Comparison of ENCODE assay signal across 15 cellular contexts in the genomic region with DNA sequence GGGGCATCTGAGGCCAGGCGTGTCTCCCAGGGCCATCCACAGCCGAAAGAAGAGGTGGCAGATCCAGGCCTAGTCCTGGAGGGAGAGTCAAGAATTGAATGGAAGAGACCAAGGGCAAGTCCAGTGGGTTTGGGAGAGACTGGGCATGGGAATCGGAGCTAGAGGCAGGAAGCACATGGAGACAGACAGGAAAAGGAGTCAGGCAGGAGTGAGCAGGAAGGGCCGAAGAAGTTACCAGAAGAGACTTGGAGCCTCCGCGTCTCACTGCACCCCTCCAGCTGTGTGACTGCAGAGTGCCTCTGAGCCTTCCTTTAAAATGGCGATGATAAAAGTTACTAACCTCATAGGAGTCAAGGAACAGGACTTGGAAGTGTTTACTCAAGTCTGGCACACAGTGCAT.
DNase-seq lines count a peak whose midpoint lies in the region; ATAC-seq and TF ChIP-seq lines count a peak whose summit lies in the region.
"Had no signal": no experiment of that assay in that cellular context is flagged by ENCODE, and none has a peak within 500 bp of the region (broad histone marks: within the 10 kb centered on the region; RNA-seq: fewer than 3 reads in every experiment).

No MANE protein-coding gene starts in this region.

- H3K27me3 Mint-ChIP-seq in mesothelial cell of epicardium (ENCODE audit: low read depth) = no peaks in the 10 kb centered on the region
- H3K27me3 Mint-ChIP-seq in activated T-cell treated with anti-CD3 and anti-CD28 coated beads, Interleukin-2, amount 50 U/mL, for 24 hours = no peaks in the 10 kb centered on the region

- H2AFZ ChIP-seq in PC-3 (ENCODE audit: low read length) = no peak overlapping the region

- H3K4me2 ChIP-seq in PC-3 (ENCODE audit: low read length) = peak overlapping the region; percentile 77; the same call in 1 of the 2 replicates

- no peak for ATAC-seq in PC-3
- ATAC-seq: naive thymus-derived CD8-positive, alpha-beta T cell had no signal

- H3K4me3 Mint-ChIP-seq in mesothelial cell of epicardium = no peak overlapping the region
- no peak overlapping the region for H3K4me3 Mint-ChIP-seq in activated T-cell treated with anti-CD3 and anti-CD28 coated beads, Interleukin-2, amount 50 U/mL, for 24 hours
- H3K4me3 Mint-ChIP-seq: activated CD4-positive, alpha-beta T cell treated with anti-CD3 and anti-CD28 coated beads, Interleukin-2, amount 10 ng/mL, durations not matched to agents 24 days and 14 days; naive thymus-derived CD8-positive, alpha-beta T cell had no signal

- no peaks in the 10 kb centered on the region for H3K79me2 ChIP-seq in PC-3 (ENCODE audit: low read length)

- peak overlapping the region; percentile 67 for H3K27ac ChIP-seq in PC-3 (ENCODE audit: low read length)
- H3K27ac ChIP-seq in colonic mucosa = peak overlapping the region; percentile 72
- peak overlapping the region; percentile 95 for H3K27ac ChIP-seq in subcutaneous abdominal adipose tissue (ENCODE audit: low read depth, low read length)

- no peaks in the 10 kb centered on the region for H3K9me3 ChIP-seq in PC-3 (ENCODE audit: low read length)
- H3K9me3 ChIP-seq in colonic mucosa = no peaks in the 10 kb centered on the region
- no peaks in the 10 kb centered on the region for H3K9me3 ChIP-seq in subcutaneous abdominal adipose tissue (ENCODE audit: control insufficient read depth in 5 of 5, low read length in 5 of 5)

- POLR2A ChIA-PET in PC-3 (lab: Charles Lee; ENCODE audit: unreplicated experiment) = no interaction called here

- H3K36me3 ChIP-seq in PC-3 (ENCODE audit: low read depth, low read length) = no peaks in the 10 kb centered on the region
- no peaks in the 10 kb centered on the region for H3K36me3 ChIP-seq in colonic mucosa
- H3K36me3 ChIP-seq in subcutaneous abdominal adipose tissue (ENCODE audit: control insufficient read depth in 5 of 5, insufficient read depth in 5 of 5, low read length in 5 of 5) = no peaks in the 10 kb centered on the region

- no peaks in the 10 kb centered on the region for H3F3A ChIP-seq in PC-3 (ENCODE audit: low read length, unreplicated experiment)

- BruUV-seq in PC-3 (replicated peaks; lab: Mats Ljungman, UMichigan) = no TSS peak

- CTCF ChIA-PET in PC-3 (lab: Charles Lee) = no interaction called here

- TF ChIP-seq CTCF in PC-3 (conservative IDR thresholded peaks at IDR 0.05; ENCODE audit: low read depth, low read length) (no peak), colonic mucosa (IDR thresholded peaks at IDR 0.05) (no peak), mesothelial cell of epicardium (IDR thresholded peaks at IDR 0.05; ENCODE audit: unreplicated experiment) (no peak)

- H3K27me3 ChIP-seq in PC-3 (ENCODE audit: low read length) (no peaks in the 10 kb centered on the region), colonic mucosa (no peaks in the 10 kb centered on the region), subcutaneous abdominal adipose tissue (ENCODE audit: control insufficient read depth in 5 of 5, insufficient read depth in 4 of 5, low read length in 5 of 5) (no peaks in the 10 kb centered on the region)

- H4K20me1 ChIP-seq in PC-3 (ENCODE audit: low read length) = no peaks in the 10 kb centered on the region

- H3K4me1 Mint-ChIP-seq in mesothelial cell of epicardium = peaks cover 18% of the 10 kb centered on the region
- H3K4me1 Mint-ChIP-seq in activated T-cell treated with anti-CD3 and anti-CD28 coated beads, Interleukin-2, amount 50 U/mL, for 24 hours (ENCODE audit: low read depth) = no peaks in the 10 kb centered on the region

- H3K9me2 ChIP-seq in PC-3 (replicated peaks; ENCODE audit: low read length) = no peaks in the 10 kb centered on the region

- H3K36me3 Mint-ChIP-seq in mesothelial cell of epicardium = no peaks in the 10 kb centered on the region
- H3K36me3 Mint-ChIP-seq in activated T-cell treated with anti-CD3 and anti-CD28 coated beads, Interleukin-2, amount 50 U/mL, for 24 hours (ENCODE audit: low read depth) = no peaks in the 10 kb centered on the region

- no peak overlapping the region for H3K4me3 ChIP-seq in PC-3 (ENCODE audit: low read length)
- no peak overlapping the region for H3K4me3 ChIP-seq in colonic mucosa
- H3K4me3 ChIP-seq in subcutaneous abdominal adipose tissue (ENCODE audit: low read depth in 1 of 5, low read length in 5 of 5) = peak overlapping the region in 3 of 5 donors; percentile 5 to 20 (median 12)

- peak overlapping the region; percentile 90 for H3K27ac Mint-ChIP-seq in mesothelial cell of epicardium
- H3K27ac Mint-ChIP-seq in activated T-cell treated with anti-CD3 and anti-CD28 coated beads, Interleukin-2, amount 50 U/mL, for 24 hours = no peak overlapping the region
- H3K27ac Mint-ChIP-seq: activated CD4-positive, alpha-beta T cell treated with anti-CD3 and anti-CD28 coated beads, Interleukin-2, amount 10 ng/mL, durations not matched to agents 24 days and 14 days; naive thymus-derived CD8-positive, alpha-beta T cell had no signal

- H3K9ac ChIP-seq in PC-3 (ENCODE audit: low read length) = no peak overlapping the region
- peak overlapping the region in 1 of 2 donors; percentile 44 for H3K9ac ChIP-seq in colonic mucosa (ENCODE audit: low read depth in 2 of 2, low read length in 2 of 2)
- H3K9ac ChIP-seq in subcutaneous abdominal adipose tissue (ENCODE audit: low read length in 5 of 5) = peak overlapping the region in 4 of 5 donors; percentile 2 to 78 (median 58)

- DNase-seq in PC-3 (no peak), colonic mucosa (no peak), mesothelial cell of epicardium (ENCODE audit: low spot score in 2 of 2, unreplicated experiment in 2 of 2) (no peak), AG08396 (ENCODE audit: low spot score) (no peak)
- no peak for DNase-seq in activated T-cell treated with anti-CD3 and anti-CD28 coated beads, Interleukin-2, amount 50 U/mL, for 24 hours
- DNase-seq in effector CD4-positive, alpha-beta T cell = no peak
- no peak for DNase-seq in stimulated activated CD4-positive, alpha-beta T cell treated with anti-CD3 and anti-CD28 coated beads, Interleukin-4, amount 100 ng/mL, for 4 hours
- DNase-seq: activated CD4-positive, alpha-beta T cell treated with anti-CD3 and anti-CD28 coated beads, Interleukin-2, amount 10 ng/mL, durations not matched to agents 24 days and 14 days; activated gamma-delta T cell treated with Interleukin-2 at 50 U/mL for 16 hours; GDM1; naive thymus-derived CD8-positive, alpha-beta T cell; NCI-H1092 treated with DMSO at 0.1 percent for 48 hours; NCI-H526; stimulated activated CD4-positive, alpha-beta T cell treated with anti-CD3 and anti-CD28 coated beads, Interleukin-1b, Interleukin-23, amount 100 ng/mL, for 48 hours had no signal

- H3K4me1 ChIP-seq in PC-3 (ENCODE audit: insufficient read depth, low read length) = peaks cover 20% of the 10 kb centered on the region
- H3K4me1 ChIP-seq in colonic mucosa = no peaks in the 10 kb centered on the region
- peaks cover 24 to 56% (median 46%) of the 10 kb centered on the region in 5 donors for H3K4me1 ChIP-seq in subcutaneous abdominal adipose tissue (ENCODE audit: control insufficient read depth in 5 of 5, insufficient read depth in 5 of 5, low read length in 5 of 5)

- intact Hi-C loops in PC-3 (cut with micrococcal nuclease) = no loop called here
- intact Hi-C loops in colonic mucosa (cut with DNase I) = no loop called here

- H3K9me3 Mint-ChIP-seq in mesothelial cell of epicardium = no peaks in the 10 kb centered on the region
- no peaks in the 10 kb centered on the region for H3K9me3 Mint-ChIP-seq in activated T-cell treated with anti-CD3 and anti-CD28 coated beads, Interleukin-2, amount 50 U/mL, for 24 hours
- H3K9me3 Mint-ChIP-seq: activated CD4-positive, alpha-beta T cell treated with anti-CD3 and anti-CD28 coated beads, Interleukin-2, amount 10 ng/mL, durations not matched to agents 24 days and 14 days; naive thymus-derived CD8-positive, alpha-beta T cell had no signal

Comparison
In these comparisons a context has a peak if more than half of its experiments do, and no peak if none do; other contexts are left out.
1. H3K4me3 ChIP-seq: peak in subcutaneous abdominal adipose tissue (3 of 5); none in PC-3 (single experiment) and colonic mucosa (single experiment).
2. Peak in every context shown above with its lines, with median percentiles within 50 percentile points of each other: H3K27ac ChIP-seq.